32 cellular contexts compared by ENCODE assay signal in genomic region chr17:42243493-42243982, GRCh38. TPM values are rescaled to one million over a fixed set of nuclear protein-coding genes. Genes with fewer than 3 reads are reported as not detected.
DNase-seq lines count a peak whose midpoint lies in the region; ATAC-seq and TF ChIP-seq lines count a peak whose summit lies in the region.
"Had no signal": no experiment of that assay in that cellular context is flagged by ENCODE, and none has a peak within 500 bp of the region (broad histone marks: within the 10 kb centered on the region; RNA-seq: fewer than 3 reads in every experiment).

No MANE protein-coding gene starts in this region.

- TF ChIP-seq POLR2A in sigmoid colon (IDR thresholded peaks at IDR 0.05) = no peak

- peaks cover 18% of the 10 kb centered on the region for H3K36me3 Mint-ChIP-seq in activated T-cell treated with anti-CD3 and anti-CD28 coated beads, Interleukin-2, amount 50 U/mL, for 24 hours (ENCODE audit: low read depth)
- peaks cover 3 to 13% of the 10 kb centered on the region in 2 donors for H3K36me3 Mint-ChIP-seq in CD4-positive, alpha-beta memory T cell
- H3K36me3 Mint-ChIP-seq in endodermal cell (ENCODE audit: low read depth) = no peaks in the 10 kb centered on the region

- peaks cover 58% of the 10 kb centered on the region for H3K4me1 Mint-ChIP-seq in activated T-cell treated with anti-CD3 and anti-CD28 coated beads, Interleukin-2, amount 50 U/mL, for 24 hours (ENCODE audit: low read depth)
- peaks cover 43 to 72% (median 56%) of the 10 kb centered on the region in 4 donors for H3K4me1 Mint-ChIP-seq in CD4-positive, alpha-beta memory T cell
- H3K4me1 Mint-ChIP-seq in endodermal cell = peaks cover 13% of the 10 kb centered on the region

- no peaks in the 10 kb centered on the region for H3K27me3 Mint-ChIP-seq in activated T-cell treated with anti-CD3 and anti-CD28 coated beads, Interleukin-2, amount 50 U/mL, for 24 hours
- no peaks in the 10 kb centered on the region for H3K27me3 Mint-ChIP-seq in CD4-positive, alpha-beta memory T cell
- no peaks in the 10 kb centered on the region for H3K27me3 Mint-ChIP-seq in endodermal cell (ENCODE audit: insufficient read depth)
- H3K27me3 Mint-ChIP-seq: activated B cell treated with CpG ODN at 0.5 μM for 24 hours had no signal

- H3K27ac Mint-ChIP-seq in activated T-cell treated with anti-CD3 and anti-CD28 coated beads, Interleukin-2, amount 50 U/mL, for 24 hours = peak overlapping the region; percentile 61
- H3K27ac Mint-ChIP-seq in CD4-positive, alpha-beta memory T cell = peak overlapping the region in 4 of 7 donors; percentile 5 to 65 (median 48)
- peak overlapping the region; percentile 3 for H3K27ac Mint-ChIP-seq in endodermal cell
- H3K27ac Mint-ChIP-seq: activated B cell treated with CpG ODN at 0.5 μM for 24 hours; activated naive CD4-positive, alpha-beta T cell treated with anti-CD3 and anti-CD28 coated beads, Interleukin-2, amount 50 U/mL, for 72 hours had no signal

- H3K36me3 ChIP-seq in CD4-positive, alpha-beta memory T cell (ENCODE audit: insufficient read depth, low read length) = no peaks in the 10 kb centered on the region
- H3K36me3 ChIP-seq in endodermal cell (ENCODE audit: control insufficient read depth, insufficient read depth, low read length) (peaks cover 9% of the 10 kb centered on the region), sigmoid colon (no peaks in the 10 kb centered on the region)
- H3K36me3 ChIP-seq: lower lobe of right lung, prostate gland, upper lobe of right lung had no signal

- no peak overlapping the region for H3K27ac ChIP-seq in CD4-positive, alpha-beta memory T cell (ENCODE audit: low read depth, low read length)
- H3K27ac ChIP-seq in endodermal cell (ENCODE audit: low read depth, low read length) = no peak overlapping the region
- peak overlapping the region in 1 of 4 donors; percentile 26 for H3K27ac ChIP-seq in sigmoid colon
- H3K27ac ChIP-seq: lower lobe of right lung, prostate gland, skin epidermis, upper lobe of right lung had no signal

- H3K9ac ChIP-seq in endodermal cell (ENCODE audit: extremely low read depth, low read length, poor library complexity, severe bottlenecking) = no peak overlapping the region

- no peak for DNase-seq in activated T-cell treated with anti-CD3 and anti-CD28 coated beads, Interleukin-2, amount 50 U/mL, for 24 hours
- DNase-seq in activated T-cell treated with anti-CD3 and anti-CD28 coated beads for 4 hours (no peak), endodermal cell (no peak), sigmoid colon (peak; percentile 10)
- no peak for DNase-seq in CD4-positive, alpha-beta memory T cell
- DNase-seq: ACHN; activated B cell treated with CpG ODN at 0.5 μM for 24 hours; activated CD4-positive, alpha-beta T cell treated with anti-CD3 and anti-CD28 coated beads, Interleukin-2, amount 50 U/mL, for 48 hours; C1 segment of cervical spinal cord; central memory CD4-positive, alpha-beta T cell; kidney; lower lobe of right lung; NCI-H1417; NCI-H2107; PC-3; SHP77; stimulated activated CD4-positive, alpha-beta T cell treated with anti-CD3 and anti-CD28 coated beads, Interleukin-1b, Interleukin-23, amount 100 ng/mL, for 48 hours; T1000; upper lobe of right lung had no signal

- TF ChIP-seq EP300 in sigmoid colon (IDR thresholded peaks at IDR 0.05) = no peak

- intact Hi-C loops in CD4-positive, alpha-beta memory T cell (cut with micrococcal nuclease) = no loop called here
- intact Hi-C loops in sigmoid colon (cut with DNase I) = no loop called here

- no peak for ATAC-seq in HG03432 (IDR thresholded peaks at IDR 0.05; ENCODE audit: unreplicated experiment)
- ATAC-seq in HG03439 (IDR thresholded peaks at IDR 0.05; ENCODE audit: unreplicated experiment) = no peak
- no peak for ATAC-seq in HG03095 (IDR thresholded peaks at IDR 0.05; ENCODE audit: unreplicated experiment)
- ATAC-seq: activated naive CD4-positive, alpha-beta T cell treated with anti-CD3 and anti-CD28 coated beads, Interleukin-2, amount 50 U/mL, for 72 hours; PC-3; upper lobe of right lung had no signal

- TF ChIP-seq CTCF in endodermal cell (conservative IDR thresholded peaks at IDR 0.05) (peak; percentile 54), sigmoid colon (IDR thresholded peaks at IDR 0.05) (no peak)

- H3K4me3 Mint-ChIP-seq in activated T-cell treated with anti-CD3 and anti-CD28 coated beads, Interleukin-2, amount 50 U/mL, for 24 hours = no peak overlapping the region
- peak overlapping the region in 3 of 8 donors; percentile 10 to 47 (median 27) for H3K4me3 Mint-ChIP-seq in CD4-positive, alpha-beta memory T cell
- H3K4me3 Mint-ChIP-seq in endodermal cell = no peak overlapping the region
- H3K4me3 Mint-ChIP-seq: activated B cell treated with CpG ODN at 0.5 μM for 24 hours had no signal

- H3K9me3 ChIP-seq in CD4-positive, alpha-beta memory T cell (ENCODE audit: control insufficient read depth in 1 of 2, low read length in 2 of 2) = no peaks in the 10 kb centered on the region
- H3K9me3 ChIP-seq in endodermal cell (ENCODE audit: control insufficient read depth, low read length) = no peaks in the 10 kb centered on the region
- H3K9me3 ChIP-seq in sigmoid colon = no peaks in the 10 kb centered on the region
- H3K9me3 ChIP-seq: lower lobe of right lung, prostate gland, upper lobe of right lung had no signal

- no peak overlapping the region for H3K4me3 ChIP-seq in CD4-positive, alpha-beta memory T cell (ENCODE audit: low read length in 2 of 2)
- H3K4me3 ChIP-seq in endodermal cell (ENCODE audit: low read length) = no peak overlapping the region
- H3K4me3 ChIP-seq in sigmoid colon = no peak overlapping the region
- H3K4me3 ChIP-seq: lower lobe of right lung, prostate gland, skin epidermis, upper lobe of right lung had no signal

- peaks cover 62% of the 10 kb centered on the region for H3K4me1 ChIP-seq in CD4-positive, alpha-beta memory T cell (ENCODE audit: insufficient read depth, low read length)
- H3K4me1 ChIP-seq in endodermal cell (ENCODE audit: control insufficient read depth, insufficient read depth, low read length) (no peaks in the 10 kb centered on the region), sigmoid colon (peaks cover 0 to 43% (median 33%) of the 10 kb centered on the region in 4 donors)
- H3K4me1 ChIP-seq: prostate gland had no signal

- H3K9me3 Mint-ChIP-seq in activated T-cell treated with anti-CD3 and anti-CD28 coated beads, Interleukin-2, amount 50 U/mL, for 24 hours = no peaks in the 10 kb centered on the region
- H3K9me3 Mint-ChIP-seq in CD4-positive, alpha-beta memory T cell = no peaks in the 10 kb centered on the region
- H3K9me3 Mint-ChIP-seq in endodermal cell = no peaks in the 10 kb centered on the region
- H3K9me3 Mint-ChIP-seq: activated B cell treated with CpG ODN at 0.5 μM for 24 hours; activated naive CD4-positive, alpha-beta T cell treated with anti-CD3 and anti-CD28 coated beads, Interleukin-2, amount 50 U/mL, for 72 hours had no signal

- POLR2A ChIA-PET in CD4-positive, alpha-beta memory T cell (lab: Charles Lee; ENCODE audit: partially characterized antibody) = interaction anchor here (0.6 to 1.4 kb wide), 3 partner anchors 45 to 466 kb away, joined by 3 to 5 read pairs (median 3); partner anchors contain the start of gene STAT5A

- 92 to 98% methylated on average over 4 to 5 of the region's 5 CpGs for WGBS in endodermal cell (ENCODE audit: insufficient coverage in 1 of 2, insufficient read length in 1 of 2), 2 experiments
- 88 to 90% methylated on average over 5 of the region's 5 CpGs for WGBS in sigmoid colon, 2 donors

- H3K27me3 ChIP-seq in CD4-positive, alpha-beta memory T cell (ENCODE audit: insufficient read depth, low read length) = no peaks in the 10 kb centered on the region
- H3K27me3 ChIP-seq in endodermal cell (ENCODE audit: control insufficient read depth, insufficient read depth, low read length, poor library complexity, severe bottlenecking) = no peaks in the 10 kb centered on the region
- H3K27me3 ChIP-seq in sigmoid colon = no peaks in the 10 kb centered on the region
- H3K27me3 ChIP-seq: upper lobe of right lung had no signal

- CTCF ChIA-PET in CD4-positive, alpha-beta memory T cell (lab: Charles Lee; ENCODE audit: partially characterized antibody) = interaction anchor here (1.8 kb wide), 1 partner anchor 21 kb away, joined by 6 read pairs; no protein-coding TSS in a partner anchor

RNA-seq across cellular contexts. Expression of gene STAT5B, which starts 32.7 kb away (rescaled TPM):
- total RNA-seq in CD4-positive, alpha-beta memory T cell = 100 to 1,000 TPM; 244 to 261 TPM
- 100 to 1,000 TPM in 1 of 2 donors, 10 to 100 TPM in 1; 91.3 to 146 TPM for polyA plus RNA-seq in CD4-positive, alpha-beta memory T cell
- 10 to 100 TPM; 35.7 to 51.4 TPM for total RNA-seq in endodermal cell
- 49.5 TPM for polyA plus RNA-seq in endodermal cell (2013, experiment 1 of 2)
- polyA plus RNA-seq in endodermal cell (2013, experiment 2 of 2) = 41.3 TPM
- total RNA-seq in sigmoid colon = 100 to 1,000 TPM in 1 of 4 donors, 10 to 100 TPM in 3; 93.5 to 117 (median 98.4) TPM
- 10 to 100 TPM; 11.3 to 37.5 (median 13.2) TPM for polyA plus RNA-seq in sigmoid colon
- total RNA-seq: PC-3 had no signal

RNA-seq across cellular contexts. Expression of gene STAT5A, which starts 44.8 kb away (rescaled TPM):
- 100 to 1,000 TPM; 130 to 133 TPM for total RNA-seq in CD4-positive, alpha-beta memory T cell
- 10 to 100 TPM; 66.7 to 94.6 TPM for polyA plus RNA-seq in CD4-positive, alpha-beta memory T cell
- total RNA-seq in endodermal cell (1 to 10 TPM; 3.5 to 4.8 TPM), sigmoid colon (10 to 100 TPM; 57.2 to 91.0 (median 80.8) TPM)
- polyA plus RNA-seq in endodermal cell (2013, experiment 1 of 2) = 2.5 TPM
- polyA plus RNA-seq in endodermal cell (2013, experiment 2 of 2) = 2.2 TPM
- 10 to 100 TPM in 2 of 3 donors, 1 to 10 TPM in 1; 7.4 to 39.2 (median 13.2) TPM for polyA plus RNA-seq in sigmoid colon
- total RNA-seq: PC-3 had no signal

RNA-seq across cellular contexts. Expression of gene GHDC, which starts 49.2 kb away (rescaled TPM):
- 10 to 100 TPM; 23.9 to 25.3 TPM for total RNA-seq in CD4-positive, alpha-beta memory T cell
- polyA plus RNA-seq in CD4-positive, alpha-beta memory T cell = 10 to 100 TPM; 12.9 to 17.9 TPM
- total RNA-seq in endodermal cell (1 to 10 TPM; 4.4 to 8.4 TPM), sigmoid colon (10 to 100 TPM; 32.1 to 76.0 (median 42.4) TPM)
- 9.1 TPM for polyA plus RNA-seq in endodermal cell (2013, experiment 1 of 2)
- 8.2 TPM for polyA plus RNA-seq in endodermal cell (2013, experiment 2 of 2)
- polyA plus RNA-seq in sigmoid colon = 10 to 100 TPM in 1 of 3 donors, 1 to 10 TPM in 2; 5.8 to 25.8 (median 7.2) TPM
- total RNA-seq: PC-3 had no signal

RNA-seq across cellular contexts. Expression of gene HCRT, which starts 58.3 kb away (rescaled TPM):
- not detected for total RNA-seq in CD4-positive, alpha-beta memory T cell
- polyA plus RNA-seq in CD4-positive, alpha-beta memory T cell = not detected
- total RNA-seq in endodermal cell = not detected
- not detected for polyA plus RNA-seq in endodermal cell (2013, experiment 1 of 2)
- polyA plus RNA-seq in endodermal cell (2013, experiment 2 of 2) = 0.75 TPM
- total RNA-seq in sigmoid colon = not detected
- not detected for polyA plus RNA-seq in sigmoid colon
- total RNA-seq: activated B cell treated with CpG ODN at 0.5 μM for 24 hours; activated naive CD4-positive, alpha-beta T cell treated with anti-CD3 and anti-CD28 coated beads, Interleukin-2, amount 50 U/mL, for 72 hours; astrocyte; dermis microvascular lymphatic vessel endothelial cell; endothelial cell of umbilical vein; glomerular endothelial cell; kidney; lower lobe of right lung; M059J; mononuclear cell; NCI-H460; PC-3; prostate gland; upper lobe of right lung had no signal
- polyA plus RNA-seq: endothelial cell of umbilical vein had no signal

Comparison
In these comparisons a context has a peak if more than half of its experiments do, and no peak if none do; other contexts are left out.
1. H3K27ac Mint-ChIP-seq: peak in every context shown above with its lines; median percentile 61 in activated T-cell treated with anti-CD3 and anti-CD28 coated beads, Interleukin-2, amount 50 U/mL, for 24 hours; 48 in CD4-positive, alpha-beta memory T cell; 3 in endodermal cell.
2. RNA of gene STAT5A, which starts 44.8 kb away (total RNA-seq): 130 to 133 TPM in CD4-positive, alpha-beta memory T cell and 57.2 to 91.0 TPM in sigmoid colon; 3.5 to 4.8 TPM in endodermal cell; every median in the first group is over 10 times any median in the second.